In genomic region chr11:112612283-112612849, GRCh38 we compare ENCODE assay signal across 15 cellular contexts.
DNase-seq lines count a peak whose midpoint lies in the region; ATAC-seq and TF ChIP-seq lines count a peak whose summit lies in the region.
"Had no signal": no experiment of that assay in that cellular context is flagged by ENCODE, and none has a peak within 500 bp of the region (broad histone marks: within the 10 kb centered on the region; RNA-seq: fewer than 3 reads in every experiment).

No MANE protein-coding gene starts in this region.

- TF ChIP-seq EP300 in esophagus muscularis mucosa (IDR thresholded peaks at IDR 0.05) = no peak

- ATAC-seq in HG03354 (IDR thresholded peaks at IDR 0.05; ENCODE audit: poor library complexity, severe bottlenecking, unreplicated experiment) (no peak), GM19324 (IDR thresholded peaks at IDR 0.05; ENCODE audit: low FRiP score, unreplicated experiment) (no peak)

- DNase-seq in MG63 (peak; percentile 42), PC-9 (peak in 1 of 2 experiments; percentile 46), esophagus muscularis mucosa (ENCODE audit: extremely low spot score) (no peak), osteoblast (ENCODE audit: insufficient read length, low spot score, missing footprints) (no peak), NCI-H345 treated with DMSO at 0.1 percent for 48 hours (lab: John Stamatoyannopoulos, UW; ENCODE audit: unreplicated experiment) (no peak)
- no peak for DNase-seq in activated CD4-positive, alpha-beta T cell treated with anti-CD3 and anti-CD28 coated beads for 1 hour
- DNase-seq: activated CD4-positive, alpha-beta T cell treated with anti-CD3 and anti-CD28 coated beads, Interleukin-2, amount 50 U/mL, for 1 hour; activated effector memory CD4-positive, alpha-beta T cell treated with anti-CD3 and anti-CD28 coated beads, Interleukin-2, amount 50 U/mL, for 16 hours; CD4-positive, CD25-positive, alpha-beta regulatory T cell; left ventricle myocardium superior; NCI-H1048; small intestine had no signal

- POLR2A ChIA-PET in PC-9 (lab: Charles Lee; ENCODE audit: unreplicated experiment) = no interaction called here

- H3K4me2 ChIP-seq in PC-9 (peak overlapping the region; percentile 38; the same call in 1 of the 2 replicates), osteoblast (ENCODE audit: insufficient read depth, low read length) (peak overlapping the region; percentile 9)

- H3K9me3 ChIP-seq in MG63 (no peaks in the 10 kb centered on the region), PC-9 (ENCODE audit: insufficient read depth, low read depth) (no peaks in the 10 kb centered on the region), esophagus muscularis mucosa (no peaks in the 10 kb centered on the region), osteoblast (ENCODE audit: low read depth, low read length) (no peaks in the 10 kb centered on the region)
- H3K9me3 ChIP-seq: neutrophil had no signal

- intact Hi-C loops in PC-9 (cut with micrococcal nuclease; ENCODE audit: unreplicated experiment) (no loop called here), esophagus muscularis mucosa (cut with DNase I) (no loop called here)

- TF ChIP-seq CTCF in PC-9 (conservative IDR thresholded peaks at IDR 0.05) = no peak
- TF ChIP-seq CTCF in esophagus muscularis mucosa (IDR thresholded peaks at IDR 0.05) = no peak
- TF ChIP-seq CTCF in osteoblast (IDR thresholded peaks at IDR 0.05; ENCODE audit: extremely low read depth, low read depth, low read length) = no peak

- CTCF ChIA-PET in PC-9 (lab: Charles Lee) = no interaction called here

- H3K79me2 ChIP-seq in PC-9 (ENCODE audit: low read depth) = no peaks in the 10 kb centered on the region
- no peaks in the 10 kb centered on the region for H3K79me2 ChIP-seq in osteoblast (ENCODE audit: insufficient read depth, low read length)

- BruUV-seq in PC-9 (replicated peaks; lab: Mats Ljungman, UMichigan) = no TSS peak

- H4K20me1 ChIP-seq in PC-9 (ENCODE audit: insufficient read depth) (no peaks in the 10 kb centered on the region), osteoblast (ENCODE audit: insufficient read depth, low read length) (no peaks in the 10 kb centered on the region)

- no peaks in the 10 kb centered on the region for H3K36me3 ChIP-seq in MG63
- no peaks in the 10 kb centered on the region for H3K36me3 ChIP-seq in PC-9 (ENCODE audit: low read depth)
- H3K36me3 ChIP-seq in esophagus muscularis mucosa = no peaks in the 10 kb centered on the region
- H3K36me3 ChIP-seq in osteoblast (ENCODE audit: insufficient read depth, low read length) = no peaks in the 10 kb centered on the region
- H3K36me3 ChIP-seq: neutrophil had no signal

- H3K27ac ChIP-seq in PC-9 (peak overlapping the region; percentile 88), esophagus muscularis mucosa (replicated peaks in 1 of 4) (peak overlapping the region in 3 of 4 donors; percentile 1 to 34 (median 31)), osteoblast (ENCODE audit: low read depth, low read length) (peak overlapping the region; percentile 11)
- H3K27ac ChIP-seq: neutrophil had no signal

- no peaks in the 10 kb centered on the region for H3K9me2 ChIP-seq in PC-9 (ENCODE audit: insufficient read depth)

- no peak overlapping the region for H3K4me3 ChIP-seq in MG63
- H3K4me3 ChIP-seq in PC-9 = no peak overlapping the region
- no peak overlapping the region for H3K4me3 ChIP-seq in esophagus muscularis mucosa
- H3K4me3 ChIP-seq in osteoblast (ENCODE audit: insufficient read depth, low read length) = no peak overlapping the region

- peaks cover 12% of the 10 kb centered on the region; the same call in 1 of the 2 replicates for H3F3A ChIP-seq in PC-9 (ENCODE audit: insufficient read depth, low read depth)

- H2AFZ ChIP-seq in PC-9 = no peak overlapping the region
- H2AFZ ChIP-seq in osteoblast (ENCODE audit: low read length) = no peak overlapping the region

- TF ChIP-seq POLR2A in esophagus muscularis mucosa (IDR thresholded peaks at IDR 0.05; ENCODE audit: low read depth) = no peak

- WGBS in esophagus muscularis mucosa = 42% methylated on average over 5 of the region's 5 CpGs

- H3K4me1 ChIP-seq in PC-9 (replicated peaks; ENCODE audit: insufficient read depth) (peaks cover 31% of the 10 kb centered on the region), esophagus muscularis mucosa (peaks cover 15 to 35% (median 32%) of the 10 kb centered on the region in 4 donors), osteoblast (ENCODE audit: insufficient read depth, low read length) (peaks cover 12% of the 10 kb centered on the region)

- H3K27me3 ChIP-seq in MG63 (no peaks in the 10 kb centered on the region), PC-9 (ENCODE audit: insufficient read depth, low read depth) (no peaks in the 10 kb centered on the region), esophagus muscularis mucosa (no peaks in the 10 kb centered on the region), osteoblast (ENCODE audit: insufficient read depth, low read length) (no peaks in the 10 kb centered on the region)

Comparison
In these comparisons a context has a peak if more than half of its experiments do, and no peak if none do; other contexts are left out.
1. H3K27ac ChIP-seq: peak in every context shown above with its lines; median percentile 88 in PC-9; 31 in esophagus muscularis mucosa; 11 in osteoblast.